16 cellular contexts compared by ENCODE assay signal in the genomic region with DNA sequence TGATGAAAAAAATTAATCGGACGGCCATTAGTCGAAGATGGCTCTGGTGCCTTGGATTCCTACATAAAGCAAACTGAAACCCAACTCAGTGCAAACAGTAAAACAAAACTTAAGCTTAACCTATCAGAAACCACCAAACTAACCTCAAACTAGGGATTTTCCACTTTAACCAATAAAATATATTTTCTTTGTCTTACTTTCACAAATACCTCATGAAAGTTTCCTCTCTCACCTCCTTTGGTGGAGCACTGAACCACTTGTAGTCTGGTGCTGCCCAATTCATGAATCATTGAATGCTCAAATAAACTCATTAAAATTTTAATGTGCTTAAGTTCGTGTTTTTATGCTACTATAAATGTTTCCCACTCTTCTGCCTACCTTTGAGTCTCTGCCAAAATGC. TPM values are rescaled to one million over a fixed set of nuclear protein-coding genes. Genes with fewer than 3 reads are reported as not detected.
DNase-seq lines count a peak whose midpoint lies in the region; ATAC-seq and TF ChIP-seq lines count a peak whose summit lies in the region.
"Had no signal": no experiment of that assay in that cellular context is flagged by ENCODE, and none has a peak within 500 bp of the region (broad histone marks: within the 10 kb centered on the region; RNA-seq: fewer than 3 reads in every experiment).

No MANE protein-coding gene starts in this region.

- CTCF ChIA-PET in activated CD8-positive, alpha-beta T cell treated with anti-CD3 and anti-CD28 coated beads for 36 hours (lab: Charles Lee): interaction anchor here (1.0 to 4.2 kb wide), 7 partner anchors 9 to 267 kb away, joined by 3 to 52 read pairs (median 4); no protein-coding TSS in a partner anchor

- H3K27me3 Mint-ChIP-seq in activated CD8-positive, alpha-beta T cell treated with anti-CD3 and anti-CD28 coated beads for 36 hours: no peaks in the 10 kb centered on the region
- no peaks in the 10 kb centered on the region for H3K27me3 Mint-ChIP-seq in dendritic cell treated with granulocyte-macrophage colony-stimulating factor and Interleukin-4, amounts not matched to agents 40 ng/mL and 50 ng/mL, for 4 days
- no peaks in the 10 kb centered on the region for H3K27me3 Mint-ChIP-seq in stimulated activated naive CD8-positive, alpha-beta T cell treated with anti-CD3 and anti-CD28 coated beads, Interleukin-15, amount 100 ng/mL, for 72 hours

- intact Hi-C loops in activated CD8-positive, alpha-beta T cell treated with anti-CD3 and anti-CD28 coated beads for 36 hours (cut with micrococcal nuclease): no loop called here
- intact Hi-C loops in dendritic cell treated with granulocyte-macrophage colony-stimulating factor and Interleukin-4, amounts not matched to agents 40 ng/mL and 50 ng/mL, for 4 days (cut with micrococcal nuclease): no loop called here

- POLR2A ChIA-PET in activated CD8-positive, alpha-beta T cell treated with anti-CD3 and anti-CD28 coated beads for 36 hours (lab: Charles Lee): interaction anchor here (0.7 to 4.2 kb wide), 5 partner anchors 11 to 96 kb away, joined by 3 to 23 read pairs (median 5); no protein-coding TSS in a partner anchor

- no peak overlapping the region for H3K4me3 Mint-ChIP-seq in activated CD8-positive, alpha-beta T cell treated with anti-CD3 and anti-CD28 coated beads for 36 hours
- no peak overlapping the region for H3K4me3 Mint-ChIP-seq in dendritic cell treated with granulocyte-macrophage colony-stimulating factor and Interleukin-4, amounts not matched to agents 40 ng/mL and 50 ng/mL, for 4 days
- peak overlapping the region in 1 of 2 donors; percentile 9 for H3K4me3 Mint-ChIP-seq in stimulated activated naive CD8-positive, alpha-beta T cell treated with anti-CD3 and anti-CD28 coated beads, Interleukin-15, amount 100 ng/mL, for 72 hours

- peaks cover 25% of the 10 kb centered on the region for H3K4me1 Mint-ChIP-seq in activated CD8-positive, alpha-beta T cell treated with anti-CD3 and anti-CD28 coated beads for 36 hours (ENCODE audit: low read depth)
- peaks cover 79% of the 10 kb centered on the region for H3K4me1 Mint-ChIP-seq in dendritic cell treated with granulocyte-macrophage colony-stimulating factor and Interleukin-4, amounts not matched to agents 40 ng/mL and 50 ng/mL, for 4 days (ENCODE audit: low read depth)
- peaks cover 30% of the 10 kb centered on the region for H3K4me1 Mint-ChIP-seq in stimulated activated naive CD8-positive, alpha-beta T cell treated with anti-CD3 and anti-CD28 coated beads, Interleukin-15, amount 100 ng/mL, for 72 hours

- H3K27ac Mint-ChIP-seq in activated naive CD4-positive, alpha-beta T cell treated with anti-CD3 and anti-CD28 coated beads, Interleukin-2, amount 50 U/mL, for 72 hours: peak overlapping the region in 1 of 2 donors; percentile 15
- H3K27ac Mint-ChIP-seq in activated CD8-positive, alpha-beta T cell treated with anti-CD3 and anti-CD28 coated beads for 36 hours: peak overlapping the region; percentile 75
- peak overlapping the region; percentile 72 for H3K27ac Mint-ChIP-seq in dendritic cell treated with granulocyte-macrophage colony-stimulating factor and Interleukin-4, amounts not matched to agents 40 ng/mL and 50 ng/mL, for 4 days
- H3K27ac Mint-ChIP-seq in stimulated activated naive CD8-positive, alpha-beta T cell treated with anti-CD3 and anti-CD28 coated beads, Interleukin-15, amount 100 ng/mL, for 72 hours: peak overlapping the region; percentile 11 to 84

- peak; percentile 75 to 77 for ATAC-seq in activated naive CD4-positive, alpha-beta T cell treated with anti-CD3 and anti-CD28 coated beads, Interleukin-2, amount 50 U/mL, for 72 hours
- ATAC-seq in activated CD8-positive, alpha-beta T cell treated with anti-CD3 and anti-CD28 coated beads for 36 hours: peak; percentile 89
- peak; percentile 92 for ATAC-seq in stimulated activated naive CD8-positive, alpha-beta T cell treated with anti-CD3 and anti-CD28 coated beads, Interleukin-15, amount 100 ng/mL, for 72 hours
- ATAC-seq in HG02870 (IDR thresholded peaks at IDR 0.05; ENCODE audit: unreplicated experiment): no peak
- ATAC-seq: HCT116, Right ventricle myocardium inferior had no signal

- peaks cover 10 to 32% of the 10 kb centered on the region in 2 donors for H3K9me3 Mint-ChIP-seq in activated naive CD4-positive, alpha-beta T cell treated with anti-CD3 and anti-CD28 coated beads, Interleukin-2, amount 50 U/mL, for 72 hours
- peaks cover 22% of the 10 kb centered on the region for H3K9me3 Mint-ChIP-seq in activated CD8-positive, alpha-beta T cell treated with anti-CD3 and anti-CD28 coated beads for 36 hours
- H3K9me3 Mint-ChIP-seq in dendritic cell treated with granulocyte-macrophage colony-stimulating factor and Interleukin-4, amounts not matched to agents 40 ng/mL and 50 ng/mL, for 4 days: peaks cover 25% of the 10 kb centered on the region
- H3K9me3 Mint-ChIP-seq in stimulated activated naive CD8-positive, alpha-beta T cell treated with anti-CD3 and anti-CD28 coated beads, Interleukin-15, amount 100 ng/mL, for 72 hours: peaks cover 33 to 50% of the 10 kb centered on the region in 2 donors

- no peak for DNase-seq in activated naive CD4-positive, alpha-beta T cell treated with anti-CD3 and anti-CD28 coated beads, Interleukin-2, amount 50 U/mL, for 72 hours (ENCODE audit: low spot score in 2 of 2)
- DNase-seq in activated naive CD4-positive, alpha-beta T cell treated with anti-CD3 and anti-CD28 coated beads, Interleukin-2, amount 50 U/mL, for 16 hours: no peak
- DNase-seq in activated CD8-positive, alpha-beta T cell treated with anti-CD3 and anti-CD28 coated beads for 36 hours: peak; percentile 41
- DNase-seq in stimulated activated naive CD8-positive, alpha-beta T cell treated with anti-CD3 and anti-CD28 coated beads, Interleukin-15, amount 100 ng/mL, for 72 hours: peak in 1 of 2 donors; percentile 38
- no peak for DNase-seq in NCI-H2081 (lab: John Stamatoyannopoulos, UW)
- DNase-seq in activated naive CD4-positive, alpha-beta T cell treated with Interleukin-2 at 50 U/mL for 16 hours: no peak
- DNase-seq: AML-193, DMS53, NCI-H1092, NCI-H2107, NCI-H345, NCI-H748 treated with DMSO at 0.1 percent for 48 hours had no signal

- peaks cover 0 to 37% of the 10 kb centered on the region in 2 donors for H3K36me3 Mint-ChIP-seq in activated naive CD4-positive, alpha-beta T cell treated with anti-CD3 and anti-CD28 coated beads, Interleukin-2, amount 50 U/mL, for 72 hours
- H3K36me3 Mint-ChIP-seq in activated CD8-positive, alpha-beta T cell treated with anti-CD3 and anti-CD28 coated beads for 36 hours (ENCODE audit: low read depth): peaks cover 10% of the 10 kb centered on the region
- peaks cover 36% of the 10 kb centered on the region for H3K36me3 Mint-ChIP-seq in dendritic cell treated with granulocyte-macrophage colony-stimulating factor and Interleukin-4, amounts not matched to agents 40 ng/mL and 50 ng/mL, for 4 days (ENCODE audit: low read depth)

- no peak for TF ChIP-seq CTCF in activated CD8-positive, alpha-beta T cell treated with anti-CD3 and anti-CD28 coated beads for 36 hours (IDR thresholded peaks at IDR 0.05)

RNA-seq across cellular contexts. Expression of a gene that starts 7.0 kb away (rescaled TPM):
- total RNA-seq in activated naive CD4-positive, alpha-beta T cell treated with anti-CD3 and anti-CD28 coated beads, Interleukin-2, amount 50 U/mL, for 72 hours: under 1 TPM in 1 of 2 donors, not detected in 1; 0.11 TPM
- total RNA-seq in activated CD8-positive, alpha-beta T cell treated with anti-CD3 and anti-CD28 coated beads for 36 hours: not detected

RNA-seq across cellular contexts. Expression of a gene that starts 7.0 kb away (rescaled TPM):
- total RNA-seq in activated naive CD4-positive, alpha-beta T cell treated with anti-CD3 and anti-CD28 coated beads, Interleukin-2, amount 50 U/mL, for 72 hours: not detected
- total RNA-seq in activated CD8-positive, alpha-beta T cell treated with anti-CD3 and anti-CD28 coated beads for 36 hours: not detected

RNA-seq across cellular contexts. Expression of a gene that starts 22.6 kb away (rescaled TPM):
- 1 to 10 TPM; 6.4 to 8.9 TPM for total RNA-seq in activated naive CD4-positive, alpha-beta T cell treated with anti-CD3 and anti-CD28 coated beads, Interleukin-2, amount 50 U/mL, for 72 hours
- 1 to 10 TPM; 4.5 to 4.7 TPM for total RNA-seq in activated CD8-positive, alpha-beta T cell treated with anti-CD3 and anti-CD28 coated beads for 36 hours

RNA-seq across cellular contexts. Expression of a gene that starts 47.1 kb away (rescaled TPM):
- total RNA-seq in activated naive CD4-positive, alpha-beta T cell treated with anti-CD3 and anti-CD28 coated beads, Interleukin-2, amount 50 U/mL, for 72 hours: 100 to 1,000 TPM; 320 to 332 TPM
- total RNA-seq in activated CD8-positive, alpha-beta T cell treated with anti-CD3 and anti-CD28 coated beads for 36 hours: 100 to 1,000 TPM; 341 to 342 TPM

RNA-seq across cellular contexts. Expression of a gene that starts 47.3 kb away (rescaled TPM):
- total RNA-seq in activated naive CD4-positive, alpha-beta T cell treated with anti-CD3 and anti-CD28 coated beads, Interleukin-2, amount 50 U/mL, for 72 hours: 10 to 100 TPM; 33.9 to 39.2 TPM
- total RNA-seq in activated CD8-positive, alpha-beta T cell treated with anti-CD3 and anti-CD28 coated beads for 36 hours: 10 to 100 TPM; 54.0 to 54.6 TPM
